8 cellular contexts compared by ENCODE assay signal in genomic region chr20:37336369-37337207, GRCh38. TPM values are rescaled to one million over a fixed set of nuclear protein-coding genes. Genes with fewer than 3 reads are reported as not detected.
A peak's percentile ranks its signal among the peaks of the same experiment; 100 is the strongest.
DNase-seq lines count a peak whose midpoint lies in the region; ATAC-seq and TF ChIP-seq lines count a peak whose summit lies in the region.

No MANE protein-coding gene starts in this region.

- no peak overlapping the region for H3K4me2 ChIP-seq in hepatocyte
- H3K4me2 ChIP-seq in Karpas-422 (ENCODE audit: low read depth, low read length, poor library complexity, severe bottlenecking): no peak overlapping the region

- no peak for TF ChIP-seq CTCF in GM10266 (IDR thresholded peaks at IDR 0.05; ENCODE audit: control insufficient read depth, insufficient read depth, low read depth, missing control alignments)
- TF ChIP-seq CTCF in hepatocyte (IDR thresholded peaks at IDR 0.05; ENCODE audit: poor library complexity): no peak

- H3K27ac ChIP-seq in HUES6 (ENCODE audit: low read depth, low read length) (no peak overlapping the region), hepatocyte (peak overlapping the region; percentile 44), Karpas-422 (ENCODE audit: low read length) (no peak overlapping the region)

- peak overlapping the region; percentile 54 for H3K9ac ChIP-seq in HUES6 (ENCODE audit: low read length)
- no peak overlapping the region for H3K9ac ChIP-seq in Karpas-422 (ENCODE audit: low read length)

- H3K27me3 ChIP-seq in HUES6 (ENCODE audit: control insufficient read depth, insufficient read depth, low read length): no peaks in the 10 kb centered on the region
- H3K27me3 ChIP-seq in hepatocyte: no peaks in the 10 kb centered on the region
- no peaks in the 10 kb centered on the region for H3K27me3 ChIP-seq in Karpas-422 (ENCODE audit: low read length)

- WGBS in hepatocyte (ENCODE audit: low lambda C conversion rate, missing lambda C conversion rate): 64% methylated on average over 7 of the region's 11 CpGs

- H3K36me3 ChIP-seq in HUES6 (ENCODE audit: control insufficient read depth, insufficient read depth, low read length) (no peaks in the 10 kb centered on the region), hepatocyte (replicated peaks; ENCODE audit: insufficient read depth, low read depth) (no peaks in the 10 kb centered on the region), Karpas-422 (ENCODE audit: insufficient read depth, low read length) (no peaks in the 10 kb centered on the region)

- H4K20me1 ChIP-seq in hepatocyte (ENCODE audit: insufficient read depth, poor library complexity, severe bottlenecking) (no peaks in the 10 kb centered on the region), Karpas-422 (ENCODE audit: insufficient read depth, low read depth, low read length) (no peaks in the 10 kb centered on the region)

- ATAC-seq in GM21515 (IDR thresholded peaks at IDR 0.05; ENCODE audit: unreplicated experiment): peak; percentile 66

- H3K9me2 ChIP-seq in hepatocyte (replicated peaks; ENCODE audit: insufficient read depth): no peaks in the 10 kb centered on the region
- no peaks in the 10 kb centered on the region for H3K9me2 ChIP-seq in Karpas-422 (replicated peaks; ENCODE audit: insufficient read depth, low read length)

- H3K4me3 ChIP-seq in HUES6 (ENCODE audit: low read depth, low read length) (no peak overlapping the region; the same call in 1 of the 2 replicates), hepatocyte (no peak overlapping the region), Karpas-422 (ENCODE audit: low read length) (no peak overlapping the region)

- peaks cover 24% of the 10 kb centered on the region; the same call in 1 of the 2 replicates for H3K4me1 ChIP-seq in HUES6 (ENCODE audit: control insufficient read depth, insufficient read depth, low read length)
- H3K4me1 ChIP-seq in hepatocyte (ENCODE audit: insufficient read depth): peaks cover 21% of the 10 kb centered on the region
- peaks cover 28% of the 10 kb centered on the region for H3K4me1 ChIP-seq in Karpas-422 (ENCODE audit: low read length)

- H3K9me3 ChIP-seq in HUES6 (ENCODE audit: control insufficient read depth, insufficient read depth, low read depth, low read length) (no peaks in the 10 kb centered on the region), hepatocyte (ENCODE audit: low read depth) (no peaks in the 10 kb centered on the region), Karpas-422 (ENCODE audit: low read length) (no peaks in the 10 kb centered on the region)

- H3K79me2 ChIP-seq in hepatocyte (no peaks in the 10 kb centered on the region), Karpas-422 (ENCODE audit: low read length) (no peaks in the 10 kb centered on the region)

- H2AFZ ChIP-seq in hepatocyte (no peak overlapping the region), Karpas-422 (ENCODE audit: low read length) (no peak overlapping the region)

- DNase-seq in GM10266 (ENCODE audit: extremely low spot score) (peak; percentile 80), hepatocyte (ENCODE audit: low spot score) (peak; percentile 44), COLO829 (ENCODE audit: low spot score) (no peak), Karpas-422 (no peak)
- DNase-seq in activated CD8-positive, alpha-beta memory T cell treated with anti-CD3 and anti-CD28 coated beads for 4 hours (ENCODE audit: low read depth in 2 of 2): peak; percentile 15 to 20
- DNase-seq in stimulated activated CD4-positive, alpha-beta T cell treated with anti-CD3 and anti-CD28 coated beads, Interleukin-1b, Interleukin-23, amount 100 ng/mL, for 48 hours: peak; percentile 34

RNA-seq across cellular contexts. Expression of gene SRC, which starts 9.4 kb away (rescaled TPM):
- total RNA-seq in hepatocyte: 45.5 and 69.8 TPM in 2 replicates
- polyA plus RNA-seq in hepatocyte: 55.1 and 56.4 TPM in 2 replicates
- total RNA-seq in Karpas-422 (2014; rRNA removed; shearing (Covaris generic); ENCODE audit: low replicate concordance): 39.9 and 41.5 TPM in 2 replicates

RNA-seq across cellular contexts. Expression of gene MANBAL, which starts 47.1 kb away (rescaled TPM):
- 35.4 and 43.8 TPM in 2 replicates for total RNA-seq in hepatocyte
- polyA plus RNA-seq in hepatocyte: 84.1 and 93.9 TPM in 2 replicates
- total RNA-seq in Karpas-422 (2014; rRNA removed; shearing (Covaris generic); ENCODE audit: low replicate concordance): 7.7 and 8.5 TPM in 2 replicates

Comparison
In these comparisons a context has a peak if more than half of its experiments do, and no peak if none do; other contexts are left out.
1. DNase-seq: peak in GM10266 (single experiment), activated CD8-positive, alpha-beta memory T cell treated with anti-CD3 and anti-CD28 coated beads for 4 hours (2 of 2), hepatocyte (single experiment) and stimulated activated CD4-positive, alpha-beta T cell treated with anti-CD3 and anti-CD28 coated beads, Interleukin-1b, Interleukin-23, amount 100 ng/mL, for 48 hours (single experiment); none in COLO829 (single experiment) and Karpas-422 (single experiment).